1 cellular context compared by ENCODE assay signal in genomic region chr13:109702030-109702597, GRCh38.
A peak's percentile ranks its signal among the peaks of the same experiment; 100 is the strongest.
TF ChIP-seq lines count a peak whose summit lies in the region.

No MANE protein-coding gene starts in this region.

TF ChIP-seq in HEK293, 187 proteins besides CTCF, POLR2A, EP300 and RAD21 (continued from another document):
- TF ChIP-seq REST (tag by site-specific recombination; IDR thresholded peaks at IDR 0.05) = peak; percentile 60
- peak; percentile 64 for TF ChIP-seq ZFHX2 (tag by site-specific recombination; conservative IDR thresholded peaks at IDR 0.05)
TF ChIP-seq in HEK293: peak in this region for 3; not testable (repeated sequence) for 184.
